8 cellular contexts compared by ENCODE assay signal in the genomic region with DNA sequence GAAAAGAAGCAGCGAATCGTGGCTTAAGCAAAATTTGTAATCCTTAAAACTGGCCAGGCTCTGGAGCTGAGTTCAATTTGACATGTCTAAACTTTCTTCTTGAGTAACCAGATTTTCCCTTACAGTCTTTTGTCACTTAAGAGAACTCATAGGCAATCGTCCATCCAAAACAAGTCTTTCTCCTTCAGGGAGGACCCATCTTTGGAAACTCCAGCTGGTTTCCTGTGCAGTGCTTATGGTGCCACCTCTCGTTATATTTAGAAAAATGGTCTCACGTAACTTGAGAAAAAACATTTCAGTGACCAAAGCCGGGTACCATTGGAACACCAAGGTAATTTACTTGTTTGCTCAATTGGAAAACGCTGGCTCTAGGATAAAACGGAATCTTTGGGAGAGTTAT. TPM values are rescaled to one million over a fixed set of nuclear protein-coding genes. Genes with fewer than 3 reads are reported as not detected.
A peak's percentile ranks its signal among the peaks of the same experiment; 100 is the strongest.
DNase-seq lines count a peak whose midpoint lies in the region; ATAC-seq and TF ChIP-seq lines count a peak whose summit lies in the region.

No MANE protein-coding gene starts in this region.

- no peaks in the 10 kb centered on the region for H3K9me3 ChIP-seq in NT2/D1 (ENCODE audit: insufficient read depth, low read length)
- no peaks in the 10 kb centered on the region for H3K9me3 ChIP-seq in colonic mucosa
- no peaks in the 10 kb centered on the region for H3K9me3 ChIP-seq in mucosa of stomach (ENCODE audit: control insufficient read depth, low read length)

- POLR2A ChIA-PET in HEK293T (lab: Yijun Ruan, JAX) = no interaction called here

- DNase-seq in GM12864 (ENCODE audit: low read depth) (no peak), NT2/D1 (ENCODE audit: low read depth, low spot score) (no peak), colonic mucosa (no peak), HEK293T (ENCODE audit: extremely low spot score) (no peak), NCI-H1048 (lab: John Stamatoyannopoulos, UW) (no peak), NCI-H146 treated with DMSO at 0.1 percent for 48 hours (lab: John Stamatoyannopoulos, UW; ENCODE audit: unreplicated experiment) (no peak)

- CTCF ChIA-PET in HEK293T (lab: Yijun Ruan, JAX) = no interaction called here

- H3K4me3 ChIP-seq in GM12864 (ENCODE audit: low read depth, low read length) = peak overlapping the region; percentile 71
- no peak overlapping the region for H3K4me3 ChIP-seq in NT2/D1 (ENCODE audit: insufficient read length, low read depth)
- peak overlapping the region; percentile 80 for H3K4me3 ChIP-seq in colonic mucosa
- peak overlapping the region; percentile 15 for H3K4me3 ChIP-seq in mucosa of stomach (ENCODE audit: low read length)

- peaks cover 13% of the 10 kb centered on the region for H3K36me3 ChIP-seq in NT2/D1 (ENCODE audit: insufficient read depth, insufficient read length, low read length)
- H3K36me3 ChIP-seq in colonic mucosa = no peaks in the 10 kb centered on the region
- H3K36me3 ChIP-seq in mucosa of stomach (ENCODE audit: control insufficient read depth, insufficient read depth, low read length) = no peaks in the 10 kb centered on the region

- TF ChIP-seq CTCF in GM12864 (IDR thresholded peaks at IDR 0.05; ENCODE audit: low read depth, low read length, missing control alignments) = no peak
- TF ChIP-seq CTCF in colonic mucosa (IDR thresholded peaks at IDR 0.05) = no peak

- H3K4me1 ChIP-seq in NT2/D1 (ENCODE audit: insufficient read depth, insufficient read length) (peaks cover 14% of the 10 kb centered on the region), colonic mucosa (no peaks in the 10 kb centered on the region), mucosa of stomach (ENCODE audit: control insufficient read depth, insufficient read depth, low read length) (peaks cover 38% of the 10 kb centered on the region)

- H3K27me3 ChIP-seq in NT2/D1 (ENCODE audit: insufficient read depth, insufficient read length) = peaks cover 20% of the 10 kb centered on the region
- H3K27me3 ChIP-seq in colonic mucosa = no peaks in the 10 kb centered on the region
- H3K27me3 ChIP-seq in mucosa of stomach (ENCODE audit: control insufficient read depth, insufficient read depth, low read length) = no peaks in the 10 kb centered on the region

- no peak for ATAC-seq in HG03520 (IDR thresholded peaks at IDR 0.05; ENCODE audit: unreplicated experiment)

- intact Hi-C loops in colonic mucosa (cut with DNase I) = no loop called here

- peak overlapping the region; percentile 93 for H3K27ac ChIP-seq in colonic mucosa

- peak overlapping the region; percentile 92 for H3K9ac ChIP-seq in NT2/D1 (ENCODE audit: insufficient read length, low read depth)
- H3K9ac ChIP-seq in colonic mucosa (ENCODE audit: low read depth in 2 of 2, low read length in 2 of 2) = peak overlapping the region in 1 of 2 donors; percentile 88
- peak overlapping the region; percentile 66 for H3K9ac ChIP-seq in mucosa of stomach (ENCODE audit: low read length)

TF ChIP-seq in HEK293T, 16 proteins besides CTCF, POLR2A, EP300 and RAD21:
- no peak for TF ChIP-seq LEF1 (IDR thresholded peaks at IDR 0.05; ENCODE audit: borderline replicate concordance)
- no peak for TF ChIP-seq ARNT (IDR thresholded peaks at IDR 0.05)
TF ChIP-seq in HEK293T: peak in this region for 0.

RNA-seq across cellular contexts. Expression of a gene that starts 1.9 kb away (rescaled TPM):
- total RNA-seq in colonic mucosa = 100 to 1,000 TPM; 218 to 414 TPM

RNA-seq across cellular contexts. Expression of a gene that starts 45.4 kb away (rescaled TPM):
- total RNA-seq in colonic mucosa = 10 to 100 TPM; 13.1 to 27.1 TPM

RNA-seq across cellular contexts. Expression of a gene that starts 57.5 kb away (rescaled TPM):
- 10 to 100 TPM; 81.3 to 82.8 TPM for total RNA-seq in colonic mucosa
